In the genomic region with DNA sequence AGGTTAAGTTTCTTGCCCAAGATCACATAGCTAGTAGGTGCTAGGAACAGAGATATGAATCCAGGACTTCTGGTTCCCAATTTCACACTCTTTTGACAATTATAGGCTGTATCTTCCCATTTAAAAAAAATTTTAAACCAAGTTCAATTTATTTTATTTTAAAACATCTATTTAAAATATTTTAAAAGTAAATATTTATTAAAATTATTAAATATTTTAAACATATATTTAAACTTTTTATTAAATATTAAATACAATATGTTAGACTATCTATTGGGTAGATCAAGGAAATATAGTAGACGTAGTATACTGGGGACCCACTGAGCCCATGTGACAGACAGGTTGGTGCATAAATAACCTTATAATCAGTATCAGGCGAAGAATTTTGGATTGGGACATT, we compare ENCODE assay signal across 29 cellular contexts. TPM values are rescaled to one million over a fixed set of nuclear protein-coding genes. Genes with fewer than 3 reads are reported as not detected.
DNase-seq lines count a peak whose midpoint lies in the region; ATAC-seq, FAIRE-seq and TF ChIP-seq lines count a peak whose summit lies in the region.
"Had no signal": no experiment of that assay in that cellular context is flagged by ENCODE, and none has a peak within 500 bp of the region (broad histone marks: within the 10 kb centered on the region; RNA-seq: fewer than 3 reads in every experiment).

No MANE protein-coding gene starts in this region.

- no peak overlapping the region for H3K27ac Mint-ChIP-seq in CD4-positive, alpha-beta T cell
- H3K27ac Mint-ChIP-seq: CD14-positive monocyte; CD4-positive, CD25-positive, alpha-beta regulatory T cell; CD8-positive, alpha-beta T cell had no signal

- ATAC-seq in CD4-positive, alpha-beta T cell (ENCODE audit: poor library complexity), result no peak
- no peak for ATAC-seq in GM19035 (IDR thresholded peaks at IDR 0.05; ENCODE audit: unreplicated experiment)
- ATAC-seq: CD8-positive, alpha-beta T cell had no signal

- H3K9me3 Mint-ChIP-seq in CD4-positive, alpha-beta T cell, result no peaks in the 10 kb centered on the region
- H3K9me3 Mint-ChIP-seq: CD8-positive, alpha-beta T cell had no signal

- no peaks in the 10 kb centered on the region for H3K27me3 ChIP-seq in CD4-positive, alpha-beta T cell (ENCODE audit: control insufficient read depth, insufficient read depth, low read length)
- H3K27me3 ChIP-seq: BE2C, BLaER1 had no signal

- H3K36me3 Mint-ChIP-seq in CD4-positive, alpha-beta T cell (ENCODE audit: low read depth), result no peaks in the 10 kb centered on the region
- H3K36me3 Mint-ChIP-seq: CD14-positive monocyte; CD8-positive, alpha-beta T cell had no signal

- no peak for TF ChIP-seq CTCF in CD4-positive, alpha-beta T cell (IDR thresholded peaks at IDR 0.05)

- POLR2A ChIA-PET in CD4-positive, alpha-beta T cell (lab: Charles Lee), result no interaction called here

- H3K4me3 Mint-ChIP-seq in CD4-positive, alpha-beta T cell, result no peak overlapping the region
- H3K4me3 Mint-ChIP-seq: CD14-positive monocyte; CD4-positive, CD25-positive, alpha-beta regulatory T cell; CD8-positive, alpha-beta T cell had no signal

- no peak overlapping the region for H3K27ac ChIP-seq in CD4-positive, alpha-beta T cell (ENCODE audit: low read depth, low read length)
- H3K27ac ChIP-seq: 22Rv1, BLaER1 had no signal

- no peak for DNase-seq in frontal cortex (ENCODE audit: low spot score in 2 of 2)
- DNase-seq in GM19239 (ENCODE audit: insufficient read length, low spot score), result no peak
- no peak for DNase-seq in CD4-positive, alpha-beta T cell
- no peak for DNase-seq in stimulated activated CD4-positive, alpha-beta T cell treated with anti-CD3 and anti-CD28 coated beads, Interleukin-4, amount 100 ng/mL, for 1 hour
- DNase-seq: ACHN; BE2C; C1 segment of cervical spinal cord; CD4-positive, CD25-positive, alpha-beta regulatory T cell; CD8-positive, alpha-beta T cell; COR-L47; DMS 273 treated with DMSO at 0.1 percent for 48 hours; DMS153; DMS53; DMS79; DND-41; EL; GF-D8 had no signal

- CTCF ChIA-PET in CD4-positive, alpha-beta T cell (lab: Charles Lee), result no interaction called here

- H3K27me3 Mint-ChIP-seq in CD4-positive, alpha-beta T cell, result no peaks in the 10 kb centered on the region
- H3K27me3 Mint-ChIP-seq: CD4-positive, CD25-positive, alpha-beta regulatory T cell had no signal

- intact Hi-C loops in CD4-positive, alpha-beta T cell (cut with DNase I, micrococcal nuclease), result no loop called here

- peak; percentile 64 for FAIRE-seq in A204.1 (lab: Jason Lieb, UNC)
- peak; percentile 63 for FAIRE-seq in G401.6 (lab: Jason Lieb, UNC)
- peak; percentile 25 for FAIRE-seq in TTC549 (lab: Jason Lieb, UNC)
- peak; percentile 87 for FAIRE-seq in frontal cortex (lab: Jason Lieb, UNC)
- FAIRE-seq in GM19239 (lab: Jason Lieb, UNC), result no peak
- FAIRE-seq: GM12891 had no signal

- H3K4me1 Mint-ChIP-seq in CD4-positive, alpha-beta T cell (ENCODE audit: low read depth), result peaks cover 5% of the 10 kb centered on the region
- H3K4me1 Mint-ChIP-seq: CD14-positive monocyte had no signal

- no peaks in the 10 kb centered on the region for H3K9me3 ChIP-seq in CD4-positive, alpha-beta T cell (ENCODE audit: control insufficient read depth, low read length)
- H3K9me3 ChIP-seq: BE2C, BLaER1 had no signal

RNA-seq across cellular contexts. Expression of gene GLRA1, which starts 54.8 kb away (rescaled TPM):
- under 0.01 TPM for total RNA-seq in frontal cortex
- total RNA-seq in CD4-positive, alpha-beta T cell, result not detected
- total RNA-seq: A172; A673; CD4-positive, CD25-positive, alpha-beta regulatory T cell; CD8-positive, alpha-beta T cell; Daoy; G401 had no signal
